8 cellular contexts compared by ENCODE assay signal in genomic region chr17:19867654-19868395, GRCh38. TPM values are rescaled to one million over a fixed set of nuclear protein-coding genes. Genes with fewer than 3 reads are reported as not detected.
DNase-seq lines count a peak whose midpoint lies in the region; ATAC-seq and TF ChIP-seq lines count a peak whose summit lies in the region.

TSS of gene ULK2 (minus strand) at chr17:19867936. CDS start at chr17:19867417, 519 bp downstream.

- no peak within 1 kb of the TSS for H3K56ac ChIP-seq in H9 (ENCODE audit: insufficient read length, low read depth, low read length)

- H3K4ac ChIP-seq in H9 (ENCODE audit: low read depth, low read length) = no peak within 1 kb of the TSS

- H4K8ac ChIP-seq in H9 (replicated peaks; ENCODE audit: insufficient read length, low read depth, low read length) = no peak within 1 kb of the TSS

- H2BK15ac ChIP-seq in H9 (ENCODE audit: low read depth, low read length) = no peak within 1 kb of the TSS

- no peak; the same call in 2 of the 3 replicates for TF ChIP-seq CTCF in H9 (conservative IDR thresholded peaks at IDR 0.05)
- no peak for TF ChIP-seq CTCF in foreskin fibroblast (IDR thresholded peaks at IDR 0.05; ENCODE audit: low read depth, low read length)

- no peaks in the 10 kb centered on the region for H4K20me1 ChIP-seq in H9 (ENCODE audit: control insufficient read depth, insufficient read depth, insufficient read length)

- H2AK5ac ChIP-seq in H9 (ENCODE audit: insufficient read length, low read length) = no peak within 1 kb of the TSS

- H3K27ac ChIP-seq in H9 (ENCODE audit: insufficient read length, low read depth, low read length) = no peak within 1 kb of the TSS

- H3K27me3 Mint-ChIP-seq in H9 (ENCODE audit: low read depth) = peaks cover 26% of the 10 kb centered on the region
- peaks cover 0 to 2% (median 0%) of the 10 kb centered on the region in 5 donors for H3K27me3 Mint-ChIP-seq in naive thymus-derived CD8-positive, alpha-beta T cell

- H3K9ac ChIP-seq in H9 (ENCODE audit: extremely low read depth, insufficient read length, low read length) = no peak within 1 kb of the TSS

- H3K18ac ChIP-seq in H9 (ENCODE audit: insufficient read length, low read depth, low read length) = no peak within 1 kb of the TSS

- H3K14ac ChIP-seq in H9 (ENCODE audit: insufficient read depth, low read length) = peak within 1 kb of the TSS; percentile 39; the same call in 1 of the 2 replicates

- H3K27me3 ChIP-seq in H9 (ENCODE audit: insufficient read depth, low read length) = peaks cover 5% of the 10 kb centered on the region; the same call in 1 of the 2 replicates

- H3K79me2 ChIP-seq in H9 (ENCODE audit: insufficient read depth, low read length) = no peaks in the 10 kb centered on the region

- no peak within 1 kb of the TSS for H2BK5ac ChIP-seq in H9 (ENCODE audit: insufficient read length, low read length)

- H3K23ac ChIP-seq in H9 (ENCODE audit: insufficient read length, low read depth, low read length) = no peak within 1 kb of the TSS

- peak within 1 kb of the TSS; percentile 79 to 84 for H3K4me3 ChIP-seq in foreskin fibroblast (ENCODE audit: low read depth in 1 of 2, low read length in 2 of 2)

- H3K36me3 Mint-ChIP-seq in H9 (ENCODE audit: insufficient read depth in 1 of 3, low read depth in 3 of 3) = no peaks in the 10 kb centered on the region; a peak in 2 of 7 replicates
- peaks cover 0 to 7% (median 0%) of the 10 kb centered on the region in 3 donors for H3K36me3 Mint-ChIP-seq in naive thymus-derived CD8-positive, alpha-beta T cell

- POLR2A ChIA-PET in naive thymus-derived CD8-positive, alpha-beta T cell (lab: Charles Lee) = interaction anchor here (0.6 to 3.2 kb wide), 7 partner anchors 8 to 109 kb away, joined by 3 to 20 read pairs (median 4); partner anchors contain the start of gene AKAP10

- WGBS in H9 (ENCODE audit: extremely low coverage, insufficient read length, low lambda C conversion rate) = no CpG with 5 or more reads among the region's 91 CpGs

- H2BK20ac ChIP-seq in H9 (ENCODE audit: low read depth, low read length, poor library complexity, severe bottlenecking) = no peak within 1 kb of the TSS

- H3K9me3 ChIP-seq in H9 (ENCODE audit: control insufficient read depth, low read depth, low read length) = no peaks in the 10 kb centered on the region

- H4K91ac ChIP-seq in H9 (ENCODE audit: insufficient read length, low read depth, low read length) = no peak within 1 kb of the TSS

- no peak within 1 kb of the TSS for H2BK12ac ChIP-seq in H9 (ENCODE audit: insufficient read length, low read depth, low read length)

- H3K79me1 ChIP-seq in H9 (ENCODE audit: insufficient read depth, low read depth, low read length, poor library complexity, severe bottlenecking) = no peaks in the 10 kb centered on the region

- peak; percentile 74 for DNase-seq in EH (ENCODE audit: low read depth)
- DNase-seq in H9 = peak; percentile 78
- DNase-seq in NCI-H748 treated with DMSO at 0.1 percent for 48 hours (lab: John Stamatoyannopoulos, UW) = peak; percentile 38
- DNase-seq in activated T-helper 9 cell treated with anti-CD3 and anti-CD28 coated beads, Interleukin-2, amount 50 U/mL, for 16 hours (ENCODE audit: low read depth) = peak; percentile 27
- peak; percentile 76 to 91 for DNase-seq in foreskin fibroblast
- peak in 9 of 10 donors; percentile 23 to 66 (median 45) for DNase-seq in naive thymus-derived CD8-positive, alpha-beta T cell
- peak; percentile 60 for DNase-seq in stromal cell of bone marrow (ENCODE audit: low read depth)

- H3K27ac Mint-ChIP-seq in H9 = no peak within 1 kb of the TSS; a peak in 1 of 7 replicates
- peak within 1 kb of the TSS in 9 of 10 donors; percentile 64 to 92 (median 86) for H3K27ac Mint-ChIP-seq in naive thymus-derived CD8-positive, alpha-beta T cell

- no peak within 1 kb of the TSS for H2BK120ac ChIP-seq in H9 (ENCODE audit: low read depth, low read length, poor library complexity, severe bottlenecking)

- H3K23me2 ChIP-seq in H9 (ENCODE audit: insufficient read length, low read depth, low read length, poor library complexity, severe bottlenecking) = peaks cover 16% of the 10 kb centered on the region

- no peak within 1 kb of the TSS for H4K5ac ChIP-seq in H9 (ENCODE audit: insufficient read length, low read depth, low read length)

- H2AFZ ChIP-seq in H9 (ENCODE audit: low read length) = peak within 1 kb of the TSS; percentile 53

- H3K4me3 Mint-ChIP-seq in H9 = peak within 1 kb of the TSS; percentile 78 to 84
- H3K4me3 Mint-ChIP-seq in naive thymus-derived CD8-positive, alpha-beta T cell = peak within 1 kb of the TSS; percentile 72 to 88 (median 83)

- no peaks in the 10 kb centered on the region for H3K9me3 Mint-ChIP-seq in H9
- no peaks in the 10 kb centered on the region for H3K9me3 Mint-ChIP-seq in naive thymus-derived CD8-positive, alpha-beta T cell

- H3T11ph ChIP-seq in H9 (ENCODE audit: low read length) = no peak within 1 kb of the TSS

- peaks cover 3% of the 10 kb centered on the region in 2 experiments for H3K4me1 Mint-ChIP-seq in H9
- peaks cover 12 to 59% (median 41%) of the 10 kb centered on the region in 4 donors for H3K4me1 Mint-ChIP-seq in naive thymus-derived CD8-positive, alpha-beta T cell

- peak within 1 kb of the TSS; percentile 72 for H3K4me2 ChIP-seq in H9 (ENCODE audit: insufficient read depth, insufficient read length, low read length)

- H3K4me1 ChIP-seq in H9 (ENCODE audit: insufficient read depth, low read length) = no peaks in the 10 kb centered on the region; the same call in 1 of the 2 replicates

- peak; percentile 68 for ATAC-seq in naive thymus-derived CD8-positive, alpha-beta T cell
- no peak for ATAC-seq in HG03520 (IDR thresholded peaks at IDR 0.05; ENCODE audit: unreplicated experiment)

RNA-seq across cellular contexts. Expression of gene ULK2, which starts in this region (rescaled TPM):
- total RNA-seq in H9 (2021) = 10.8 and 11.5 TPM in 2 replicates
- total RNA-seq in naive thymus-derived CD8-positive, alpha-beta T cell = 10 to 100 TPM; 12.2 to 13.3 TPM
- 10 to 100 TPM in 1 of 3 donors, 1 to 10 TPM in 2; 7.9 to 15.4 (median 9.1) TPM for polyA plus RNA-seq in naive thymus-derived CD8-positive, alpha-beta T cell

Comparison
In these comparisons a context has a peak if more than half of its experiments do, and no peak if none do; other contexts are left out.
1. DNase-seq: peak in every context shown above with its lines; median percentile 84 in foreskin fibroblast; 78 in H9; 74 in EH; 60 in stromal cell of bone marrow; 45 in naive thymus-derived CD8-positive, alpha-beta T cell; 38 in NCI-H748 treated with DMSO at 0.1 percent for 48 hours; 27 in activated T-helper 9 cell treated with anti-CD3 and anti-CD28 coated beads, Interleukin-2, amount 50 U/mL, for 16 hours.
2. H3K27ac Mint-ChIP-seq: peak in naive thymus-derived CD8-positive, alpha-beta T cell (9 of 10); none in H9 (0 of 3).